8 cellular contexts compared by ENCODE assay signal in genomic region chr19:35612559-35613321, GRCh38. TPM values are rescaled to one million over a fixed set of nuclear protein-coding genes. Genes with fewer than 3 reads are reported as not detected.
A peak's percentile ranks its signal among the peaks of the same experiment; 100 is the strongest.
DNase-seq lines count a peak whose midpoint lies in the region; ATAC-seq and TF ChIP-seq lines count a peak whose summit lies in the region.

Gene HAUS5, plus strand, starts transcription at chr19:35612735. Its CDS starts 60 bp downstream, at chr19:35612795.

- 3% methylated on average over 46 of the region's 47 CpGs for WGBS in mammary epithelial cell (ENCODE audit: low coverage, missing lambda C conversion rate)

- peak within 1 kb of the TSS; percentile 93 for H3K27ac ChIP-seq in WERI-Rb-1
- H3K27ac ChIP-seq in mammary epithelial cell (ENCODE audit: insufficient read depth, low read depth, low read length): peak within 1 kb of the TSS; percentile 85
- peak within 1 kb of the TSS in 20 of 21 experiments; percentile 43 to 90 (median 80) for H3K27ac ChIP-seq in skin epidermis

- no peaks in the 10 kb centered on the region for H4K20me1 ChIP-seq in mammary epithelial cell (ENCODE audit: insufficient read depth, low read length)

- peaks cover 4% of the 10 kb centered on the region for H3K4me1 ChIP-seq in mammary epithelial cell (ENCODE audit: insufficient read depth, low read length)

- peaks cover 38% of the 10 kb centered on the region for H3K36me3 ChIP-seq in WERI-Rb-1
- H3K36me3 ChIP-seq in mammary epithelial cell (ENCODE audit: insufficient read depth, low read length): no peaks in the 10 kb centered on the region

- peak within 1 kb of the TSS; percentile 94 for H2AFZ ChIP-seq in mammary epithelial cell (ENCODE audit: low read depth, low read length)

- peak within 1 kb of the TSS; percentile 85 for H3K9ac ChIP-seq in mammary epithelial cell (ENCODE audit: insufficient read depth, low read length)

- in situ Hi-C loops in ACHN (cut with HindIII; ENCODE audit: low pct_ligation_motif_present, low pct_unique_long_range_greater_than_20kb, low sequenced_read_pairs): no loop called here
- in situ Hi-C loops in mammary epithelial cell (cut with MboI; ENCODE audit: low sequenced_read_pairs in 2 of 2): no loop called here

- peak within 1 kb of the TSS; percentile 85 for H3K4me2 ChIP-seq in mammary epithelial cell (ENCODE audit: insufficient read depth, low read depth, low read length)

- ATAC-seq in GM18873 (IDR thresholded peaks at IDR 0.05; ENCODE audit: low FRiP score, unreplicated experiment) (peak; percentile 53), HG03139 (IDR thresholded peaks at IDR 0.05; ENCODE audit: unreplicated experiment) (peak; percentile 56)

- H3K9me3 ChIP-seq in WERI-Rb-1 (ENCODE audit: severe bottlenecking) (peaks cover 2% of the 10 kb centered on the region), mammary epithelial cell (replicated peaks; ENCODE audit: insufficient read depth, low read length) (no peaks in the 10 kb centered on the region), iPS-18c (ENCODE audit: control insufficient read depth, insufficient read depth, low read length) (no peaks in the 10 kb centered on the region)

- H3K27me3 ChIP-seq in WERI-Rb-1 (ENCODE audit: insufficient read depth, low read depth, severe bottlenecking) (no peaks in the 10 kb centered on the region), mammary epithelial cell (ENCODE audit: insufficient read depth, low read length) (no peaks in the 10 kb centered on the region)

- peaks cover 5% of the 10 kb centered on the region for H3K79me2 ChIP-seq in mammary epithelial cell (ENCODE audit: insufficient read depth, low read length)

- DNase-seq in ACHN: peak; percentile 90
- peak; percentile 100 for DNase-seq in NCI-H2227 treated with DMSO at 0.1 percent for 48 hours (lab: John Stamatoyannopoulos, UW)
- DNase-seq in WERI-Rb-1: peak; percentile 93
- DNase-seq in mammary epithelial cell: peak; percentile 93

- intact Hi-C loops in mammary epithelial cell (cut with micrococcal nuclease): loop anchor here (1.0 to 5.0 kb wide), 2 partner anchors 65 to 105 kb away; partner anchors contain the start of gene TMEM147

- 0 out of 2 replicates have a peak, but pooled peaks have one; percentile 3 for TF ChIP-seq CTCF in WERI-Rb-1 (IDR thresholded peaks at IDR 0.05; ENCODE audit: low read depth, low read length)
- no peak for TF ChIP-seq CTCF in mammary epithelial cell (conservative IDR thresholded peaks at IDR 0.05 in 1 of 2, IDR thresholded peaks at IDR 0.05 in 1 of 2; ENCODE audit: extremely low read depth in 1 of 2, insufficient read depth in 1 of 2, low read depth in 1 of 2, low read length in 2 of 2)

- peak within 1 kb of the TSS; percentile 90 for H3K4me3 ChIP-seq in WERI-Rb-1 (ENCODE audit: low read depth, low read length)
- peak within 1 kb of the TSS; percentile 70 to 74 (median 73) for H3K4me3 ChIP-seq in mammary epithelial cell (replicated peaks in 1 of 3; ENCODE audit: insufficient read depth in 1 of 3, low read depth in 2 of 3, low read length in 3 of 3)
- peak within 1 kb of the TSS; percentile 72 for H3K4me3 ChIP-seq in iPS-18c (ENCODE audit: insufficient read depth, low read depth, low read length)
- H3K4me3 ChIP-seq in skin epidermis: peak within 1 kb of the TSS; percentile 55 to 85 (median 79)

- CTCF ChIA-PET in mammary epithelial cell (lab: Charles Lee; ENCODE audit: low non-redundant PET): interaction anchor here (0.7 kb wide), 1 partner anchor 20 kb away, joined by 4 read pairs; no protein-coding TSS in a partner anchor

- no TSS peak for BruUV-seq in mammary epithelial cell (replicated peaks; lab: Mats Ljungman, UMichigan)

- dilution Hi-C loops in mammary epithelial cell (cut with HindIII; ENCODE audit: low sequenced_read_pairs): no loop called here

RNA-seq across cellular contexts. Expression of gene HAUS5, which starts in this region (rescaled TPM):
- total RNA-seq in mammary epithelial cell: 10 to 100 TPM in 1 of 2 donors, 1 to 10 TPM in 1; 6.5 to 28.0 TPM
- 8.6 TPM for polyA plus RNA-seq in mammary epithelial cell
- 57.3 TPM for polyA minus RNA-seq in mammary epithelial cell

Comparison
In these comparisons a context has a peak if more than half of its experiments do, and no peak if none do; other contexts are left out.
1. Peak in every context shown above with its lines: DNase-seq, ATAC-seq, H3K4me3 ChIP-seq and H3K27ac ChIP-seq.